ENCODE assay signal across 9 cellular contexts in the genomic region with DNA sequence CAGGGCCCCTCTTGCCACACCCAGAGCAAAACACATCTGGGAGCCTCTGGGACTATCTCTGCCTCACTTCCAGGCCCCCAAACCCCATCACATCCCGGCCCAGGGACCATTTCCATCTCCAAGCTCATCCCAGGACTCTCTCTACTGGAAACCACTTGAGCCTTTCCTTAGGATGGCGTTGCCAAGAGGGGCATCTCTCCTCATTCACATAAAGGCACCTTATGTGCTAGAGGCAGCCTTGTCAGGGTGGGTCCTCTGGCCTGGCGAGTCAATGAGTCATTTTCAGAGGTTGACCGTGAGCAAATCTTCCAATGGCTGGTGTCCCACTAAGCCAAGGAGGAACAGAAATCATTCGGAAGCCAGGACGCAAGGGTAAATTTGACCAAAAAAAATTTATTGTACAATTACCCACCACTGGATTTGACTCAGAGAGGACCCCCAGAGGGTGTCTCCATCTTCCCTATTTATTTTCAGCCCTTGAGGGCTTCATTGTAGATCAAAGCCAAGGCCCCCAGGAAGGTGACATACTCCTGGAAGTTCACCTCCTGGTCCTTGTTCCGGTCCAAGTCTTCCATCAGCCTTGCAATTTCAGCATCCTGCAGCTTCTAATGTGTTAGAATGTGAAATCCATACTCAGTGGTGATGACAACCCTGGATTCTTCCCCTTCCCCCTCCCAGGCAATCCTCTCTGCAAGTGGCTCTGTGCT. TPM values are rescaled to one million over a fixed set of nuclear protein-coding genes. Genes with fewer than 3 reads are reported as not detected.
DNase-seq lines count a peak whose midpoint lies in the region; ATAC-seq and TF ChIP-seq lines count a peak whose summit lies in the region.
"Had no signal": no experiment of that assay in that cellular context is flagged by ENCODE, and none has a peak within 500 bp of the region (broad histone marks: within the 10 kb centered on the region; RNA-seq: fewer than 3 reads in every experiment).

No MANE protein-coding gene starts in this region.

- peak overlapping the region; percentile 99 for H3K4me3 Mint-ChIP-seq in activated CD4-positive, alpha-beta memory T cell treated with anti-CD3 and anti-CD28 coated beads, Interleukin-2, amount 10 ng/mL, durations not matched to agents 7 days and 5 days

- H3K4me1 Mint-ChIP-seq in activated CD4-positive, alpha-beta memory T cell treated with anti-CD3 and anti-CD28 coated beads, Interleukin-2, amount 10 ng/mL, durations not matched to agents 7 days and 5 days, result peaks cover 73% of the 10 kb centered on the region

- H3K36me3 Mint-ChIP-seq in activated CD4-positive, alpha-beta memory T cell treated with anti-CD3 and anti-CD28 coated beads, Interleukin-2, amount 10 ng/mL, durations not matched to agents 7 days and 5 days (ENCODE audit: low read depth), result peaks cover 45% of the 10 kb centered on the region

- DNase-seq in GM03348 (ENCODE audit: low spot score) (peak; percentile 37), foreskin keratinocyte (peak in 1 of 2 donors; percentile 18), superior temporal gyrus (ENCODE audit: extremely low spot score) (no peak), MV-4-11 (lab: John Stamatoyannopoulos, UW) (no peak)
- DNase-seq in activated CD4-positive, alpha-beta memory T cell treated with anti-CD3 and anti-CD28 coated beads, Interleukin-2, amount 10 ng/mL, durations not matched to agents 7 days and 5 days, result no peak
- DNase-seq: NCI-H1417 treated with DMSO at 0.1 percent for 48 hours had no signal

- peaks cover 30% of the 10 kb centered on the region for H3K4me1 ChIP-seq in foreskin keratinocyte

- CTCF ChIA-PET in activated CD4-positive, alpha-beta memory T cell treated with anti-CD3 and anti-CD28 coated beads, Interleukin-2, amount 10 ng/mL, durations not matched to agents 7 days and 5 days (lab: Charles Lee), result interaction anchor here (1.2 to 6.1 kb wide), 12 partner anchors 9 to 99 kb away, joined by 3 to 202 read pairs (median 14); a partner anchor contains a TSS

- H3K4me3 ChIP-seq in skin epidermis, result peak overlapping the region; percentile 51 to 92 (median 72)

- H3K27ac ChIP-seq in foreskin keratinocyte (peak overlapping the region; percentile 84), skin epidermis (peak overlapping the region; percentile 42 to 100 (median 98))

- ATAC-seq in foreskin keratinocyte (no peak), HG03159 (IDR thresholded peaks at IDR 0.05; ENCODE audit: unreplicated experiment) (no peak), HG02623 (IDR thresholded peaks at IDR 0.05; ENCODE audit: unreplicated experiment) (no peak)

- no peaks in the 10 kb centered on the region for H3K27me3 Mint-ChIP-seq in activated CD4-positive, alpha-beta memory T cell treated with anti-CD3 and anti-CD28 coated beads, Interleukin-2, amount 10 ng/mL, durations not matched to agents 7 days and 5 days

- no peak for TF ChIP-seq CTCF in foreskin keratinocyte (conservative IDR thresholded peaks at IDR 0.05)

- H3K9me3 Mint-ChIP-seq in activated CD4-positive, alpha-beta memory T cell treated with anti-CD3 and anti-CD28 coated beads, Interleukin-2, amount 10 ng/mL, durations not matched to agents 7 days and 5 days, result no peaks in the 10 kb centered on the region

- POLR2A ChIA-PET in activated CD4-positive, alpha-beta memory T cell treated with anti-CD3 and anti-CD28 coated beads, Interleukin-2, amount 10 ng/mL, durations not matched to agents 7 days and 5 days (lab: Charles Lee), result interaction anchor here (1.1 to 7.1 kb wide), 18 partner anchors 9 to 429 kb away, joined by 3 to 281 read pairs (median 10); a partner anchor contains a TSS

- no peaks in the 10 kb centered on the region for H3K27me3 ChIP-seq in foreskin keratinocyte

- H3K27ac Mint-ChIP-seq in activated CD4-positive, alpha-beta memory T cell treated with anti-CD3 and anti-CD28 coated beads, Interleukin-2, amount 10 ng/mL, durations not matched to agents 7 days and 5 days, result peak overlapping the region; percentile 94

RNA-seq across cellular contexts. Expression of a gene that starts 1.4 kb away (rescaled TPM):
- 100 to 1,000 TPM; 781 to 799 TPM for total RNA-seq in activated CD4-positive, alpha-beta memory T cell treated with anti-CD3 and anti-CD28 coated beads, Interleukin-2, amount 10 ng/mL, durations not matched to agents 7 days and 5 days
- total RNA-seq in foreskin keratinocyte, result 3,644 and 4,242 TPM in 2 replicates
- polyA plus RNA-seq in foreskin keratinocyte, result 6,268 and 7,449 TPM in 2 replicates

RNA-seq across cellular contexts. Expression of a gene that starts 6.4 kb away (rescaled TPM):
- total RNA-seq in activated CD4-positive, alpha-beta memory T cell treated with anti-CD3 and anti-CD28 coated beads, Interleukin-2, amount 10 ng/mL, durations not matched to agents 7 days and 5 days, result 1 to 10 TPM; 2.2 to 4.7 TPM
- 0.27 TPM in 1 of 2 replicates, not detected in the other for total RNA-seq in foreskin keratinocyte
- 0.50 and 0.73 TPM in 2 replicates for polyA plus RNA-seq in foreskin keratinocyte

RNA-seq across cellular contexts. Expression of a gene that starts 11.2 kb away (rescaled TPM):
- total RNA-seq in activated CD4-positive, alpha-beta memory T cell treated with anti-CD3 and anti-CD28 coated beads, Interleukin-2, amount 10 ng/mL, durations not matched to agents 7 days and 5 days, result 1,000 to 10,000 TPM; 1,297 to 1,322 TPM
- 12.1 and 23.7 TPM in 2 replicates for total RNA-seq in foreskin keratinocyte
- 22.8 and 43.2 TPM in 2 replicates for polyA plus RNA-seq in foreskin keratinocyte

RNA-seq across cellular contexts. Expression of a gene that starts 14.7 kb away (rescaled TPM):
- not detected for total RNA-seq in activated CD4-positive, alpha-beta memory T cell treated with anti-CD3 and anti-CD28 coated beads, Interleukin-2, amount 10 ng/mL, durations not matched to agents 7 days and 5 days
- total RNA-seq in foreskin keratinocyte, result 14.3 and 18.5 TPM in 2 replicates
- 21.4 and 29.0 TPM in 2 replicates for polyA plus RNA-seq in foreskin keratinocyte

RNA-seq across cellular contexts. Expression of a gene that starts 31.3 kb away (rescaled TPM):
- total RNA-seq in activated CD4-positive, alpha-beta memory T cell treated with anti-CD3 and anti-CD28 coated beads, Interleukin-2, amount 10 ng/mL, durations not matched to agents 7 days and 5 days, result 1 to 10 TPM in 1 of 2 experiments, under 1 TPM in 1; 0.85 to 1.2 TPM
- total RNA-seq in foreskin keratinocyte, result 19,361 and 22,376 TPM in 2 replicates
- 28,573 and 30,723 TPM in 2 replicates for polyA plus RNA-seq in foreskin keratinocyte

Comparison
In these comparisons a context has a peak if more than half of its experiments do, and no peak if none do; other contexts are left out.
1. RNA of a gene that starts 11.2 kb away (total RNA-seq): 1,297 to 1,322 TPM in activated CD4-positive, alpha-beta memory T cell treated with anti-CD3 and anti-CD28 coated beads, Interleukin-2, amount 10 ng/mL, durations not matched to agents 7 days and 5 days; 12.1 to 23.7 TPM in foreskin keratinocyte; every median in the first group is over 10 times any median in the second.